Comparison of ENCODE assay signal across 1 cellular context in genomic region chr9:95875305-95876137, GRCh38.
TF ChIP-seq lines count a peak whose summit lies in the region.

TSS of gene ERCC6L2 (plus strand) at chr9:95875691. CDS start at chr9:95876039, 348 bp downstream.

TF ChIP-seq in WTC11, 78 proteins besides CTCF, POLR2A, EP300 and RAD21 (continued from another document and continues in another):
- TF ChIP-seq PREB (CRISPR knock-in tag; IDR thresholded peaks at IDR 0.05; ENCODE audit: borderline replicate concordance) (peak; percentile 89; the same call in 1 of the 2 replicates), E2F1 (CRISPR knock-in tag; IDR thresholded peaks at IDR 0.05) (peak; percentile 21; the same call in 1 of the 2 replicates), ARID4B (CRISPR knock-in tag; IDR thresholded peaks at IDR 0.05; ENCODE audit: borderline replicate concordance) (0 out of 2 replicates have a peak, but pooled peaks have one; percentile 87), PRDM15 (CRISPR knock-in tag; IDR thresholded peaks at IDR 0.05) (peak; percentile 92), CBFB (CRISPR knock-in tag; IDR thresholded peaks at IDR 0.05; ENCODE audit: low read depth) (no peak), GABPB1 (CRISPR knock-in tag; IDR thresholded peaks at IDR 0.05) (peak; percentile 90), RORB (CRISPR knock-in tag; IDR thresholded peaks at IDR 0.05) (no peak), NFATC4 (CRISPR knock-in tag; IDR thresholded peaks at IDR 0.05) (0 out of 2 replicates have a peak, but pooled peaks have one; percentile 23), AR (CRISPR knock-in tag; IDR thresholded peaks at IDR 0.05) (no peak), ZNF425 (CRISPR knock-in tag; conservative IDR thresholded peaks at IDR 0.05) (no peak), NFYB (CRISPR knock-in tag; conservative IDR thresholded peaks at IDR 0.05; ENCODE audit: low read depth) (peak; percentile 29; the same call in 1 of the 2 replicates), HMGXB4 (CRISPR knock-in tag; IDR thresholded peaks at IDR 0.05) (peak; percentile 89), ZNF423 (CRISPR knock-in tag; IDR thresholded peaks at IDR 0.05) (no peak), OVOL2 (CRISPR knock-in tag; IDR thresholded peaks at IDR 0.05; ENCODE audit: borderline replicate concordance) (no peak), PRRX2 (CRISPR knock-in tag; IDR thresholded peaks at IDR 0.05) (0 out of 2 replicates have a peak, but pooled peaks have one; percentile 28), RELA (CRISPR knock-in tag; IDR thresholded peaks at IDR 0.05; ENCODE audit: borderline replicate concordance) (no peak; the same call in 1 of the 2 replicates), NR3C1 (CRISPR knock-in tag; conservative IDR thresholded peaks at IDR 0.05; ENCODE audit: low read depth) (no peak), FOXP1 (CRISPR knock-in tag; IDR thresholded peaks at IDR 0.05; ENCODE audit: borderline replicate concordance) (peak; percentile 93), CREM (CRISPR knock-in tag; IDR thresholded peaks at IDR 0.05) (no peak; the same call in 1 of the 2 replicates), ATF6 (CRISPR knock-in tag; IDR thresholded peaks at IDR 0.05) (no peak), E2F4 (CRISPR knock-in tag; IDR thresholded peaks at IDR 0.05; ENCODE audit: borderline replicate concordance, low read depth) (peak; percentile 42; the same call in 1 of the 2 replicates), ZBTB43 (CRISPR knock-in tag; IDR thresholded peaks at IDR 0.05) (peak; percentile 26; the same call in 1 of the 2 replicates), NR1H2 (CRISPR knock-in tag; IDR thresholded peaks at IDR 0.05) (no peak), TCF7 (CRISPR knock-in tag; IDR thresholded peaks at IDR 0.05; ENCODE audit: low read depth) (peak; percentile 26; the same call in 1 of the 2 replicates), SP1 (CRISPR knock-in tag; conservative IDR thresholded peaks at IDR 0.05) (peak; percentile 76), ZMAT4 (CRISPR knock-in tag; IDR thresholded peaks at IDR 0.05) (0 out of 2 replicates have a peak, but pooled peaks have one; percentile 29), ZNF396 (CRISPR knock-in tag; IDR thresholded peaks at IDR 0.05; ENCODE audit: borderline replicate concordance) (no peak), SOX15 (CRISPR knock-in tag; IDR thresholded peaks at IDR 0.05) (no peak), JUN (CRISPR knock-in tag; IDR thresholded peaks at IDR 0.05) (no peak)
